In the genomic region with DNA sequence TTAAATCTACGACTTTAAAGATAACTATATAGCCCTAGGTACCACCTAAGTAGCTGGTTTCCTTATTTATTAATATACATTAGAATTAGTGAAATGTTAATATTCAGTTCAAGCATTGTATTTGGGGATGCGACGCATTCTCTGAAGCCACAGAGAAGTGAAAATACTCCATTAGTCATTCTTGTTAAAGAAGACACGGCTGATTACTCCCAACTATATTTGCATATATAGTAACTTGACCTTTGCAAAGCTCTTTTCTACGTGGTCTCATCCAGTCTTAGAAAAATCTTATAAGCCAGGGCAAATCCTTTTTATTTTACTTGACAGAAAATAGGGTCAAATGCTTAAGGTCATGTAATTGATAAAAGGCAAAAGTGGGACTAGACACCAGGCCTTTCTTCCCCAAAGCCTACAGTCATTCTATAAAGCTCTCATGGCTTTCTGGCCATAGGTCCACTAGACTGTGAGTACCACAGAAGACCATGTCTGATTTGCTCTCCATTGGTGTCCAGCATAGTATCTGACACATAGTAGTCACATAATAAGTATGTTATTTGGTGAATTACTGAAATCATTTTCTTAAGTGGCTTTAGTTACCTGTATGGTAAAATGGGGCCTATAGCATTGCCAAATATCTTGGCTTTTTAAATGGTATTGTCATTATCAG, we compare ENCODE assay signal across 13 cellular contexts. TPM values are rescaled to one million over a fixed set of nuclear protein-coding genes. Genes with fewer than 3 reads are reported as not detected.
DNase-seq lines count a peak whose midpoint lies in the region; ATAC-seq and TF ChIP-seq lines count a peak whose summit lies in the region.
"Had no signal": no experiment of that assay in that cellular context is flagged by ENCODE, and none has a peak within 500 bp of the region (broad histone marks: within the 10 kb centered on the region; RNA-seq: fewer than 3 reads in every experiment).

No MANE protein-coding gene starts in this region.

- H3K27ac ChIP-seq in substantia nigra (ENCODE audit: low read depth, low read length, poor library complexity, severe bottlenecking): no peak overlapping the region
- H3K27ac ChIP-seq: neural progenitor cell, thyroid gland had no signal

- no peaks in the 10 kb centered on the region for H3K27me3 Mint-ChIP-seq in memory B cell
- H3K27me3 Mint-ChIP-seq in T-cell: no peaks in the 10 kb centered on the region
- H3K27me3 Mint-ChIP-seq in MCF 10A (ENCODE audit: insufficient read depth, unreplicated experiment): no peaks in the 10 kb centered on the region

- H3K9me3 Mint-ChIP-seq in memory B cell: no peaks in the 10 kb centered on the region
- no peaks in the 10 kb centered on the region for H3K9me3 Mint-ChIP-seq in T-cell
- H3K9me3 Mint-ChIP-seq in MCF 10A (ENCODE audit: unreplicated experiment): no peaks in the 10 kb centered on the region
- H3K9me3 Mint-ChIP-seq: neural progenitor cell had no signal

- H3K27ac Mint-ChIP-seq in memory B cell (no peak overlapping the region), T-cell (no peak overlapping the region), MCF 10A (ENCODE audit: low read depth, unreplicated experiment) (no peak overlapping the region)
- H3K27ac Mint-ChIP-seq: neural progenitor cell had no signal

- H3K4me1 Mint-ChIP-seq in memory B cell (peaks cover 12% of the 10 kb centered on the region), T-cell (no peaks in the 10 kb centered on the region), MCF 10A (ENCODE audit: insufficient read depth, unreplicated experiment) (peaks cover 18% of the 10 kb centered on the region)

- no peak for TF ChIP-seq CTCF in MCF 10A (IDR thresholded peaks at IDR 0.05; ENCODE audit: unreplicated experiment)

- CTCF ChIA-PET in T-cell (lab: Charles Lee): no interaction called here
- CTCF ChIA-PET in MCF 10A (lab: Yijun Ruan, JAX): interaction anchor here (0.7 to 1.9 kb wide), 5 partner anchors 10 to 49 kb away, joined by 3 to 6 read pairs (median 4); no protein-coding TSS in a partner anchor

- intact Hi-C loops in MCF 10A (cut with micrococcal nuclease): no loop called here

- no peak overlapping the region for H3K4me3 Mint-ChIP-seq in memory B cell
- no peak overlapping the region for H3K4me3 Mint-ChIP-seq in T-cell
- no peak overlapping the region for H3K4me3 Mint-ChIP-seq in MCF 10A (ENCODE audit: unreplicated experiment)
- H3K4me3 Mint-ChIP-seq: neural progenitor cell had no signal

- H3K36me3 Mint-ChIP-seq in memory B cell (no peaks in the 10 kb centered on the region), T-cell (no peaks in the 10 kb centered on the region), MCF 10A (ENCODE audit: insufficient read depth, unreplicated experiment) (no peaks in the 10 kb centered on the region)
- H3K36me3 Mint-ChIP-seq: neural progenitor cell had no signal

- BruUV-seq in MCF 10A (replicated peaks; lab: Mats Ljungman, UMichigan): no TSS peak

- POLR2A ChIA-PET in T-cell (lab: Charles Lee): no interaction called here
- POLR2A ChIA-PET in MCF 10A (lab: Yijun Ruan, JAX): interaction anchor here (1.0 to 2.2 kb wide), 3 partner anchors 10 to 43 kb away, joined by 3 to 5 read pairs (median 4); no protein-coding TSS in a partner anchor

- ATAC-seq in GM18907 (IDR thresholded peaks at IDR 0.05; ENCODE audit: unreplicated experiment) (peak; percentile 85), GM21576 (IDR thresholded peaks at IDR 0.05; ENCODE audit: unreplicated experiment) (peak; percentile 84), HG03139 (IDR thresholded peaks at IDR 0.05; ENCODE audit: unreplicated experiment) (peak; percentile 65), memory B cell (ENCODE audit: low read depth) (peak; percentile 99), T-cell (replicated peaks in 1 of 4) (no peak)
- ATAC-seq: Right ventricle myocardium inferior had no signal

- DNase-seq in memory B cell (ENCODE audit: low spot score in 2 of 2) (peak in 1 of 2 donors; percentile 4), T-cell (no peak), substantia nigra (lab: John Stamatoyannopoulos, UW) (no peak), MCF 10A (ENCODE audit: unreplicated experiment) (no peak)
- DNase-seq: erythroblast; NCI-H187; stimulated activated CD4-positive, alpha-beta T cell treated with anti-CD3 and anti-CD28 coated beads, Interleukin-2, amount 100 ng/mL, for 24 hours; thyroid gland had no signal

RNA-seq across cellular contexts. Expression of a gene that starts 11.3 kb away (rescaled TPM):
- total RNA-seq in T-cell (10 to 100 TPM in 3 of 5 donors, 1 to 10 TPM in 2; 7.0 to 11.1 (median 10.5) TPM), MCF 10A (2022) (23.8 and 34.1 TPM in 2 replicates)

RNA-seq across cellular contexts. Expression of a gene that starts 34.4 kb away (rescaled TPM):
- total RNA-seq in T-cell: under 1 TPM; 0.16 to 0.80 (median 0.46) TPM
- 16.5 and 18.9 TPM in 2 replicates for total RNA-seq in MCF 10A (2022)

Comparison
In these comparisons a context has a peak if more than half of its experiments do, and no peak if none do; other contexts are left out.
1. ATAC-seq: peak in GM18907 (single experiment), GM21576 (single experiment), HG03139 (single experiment) and memory B cell (single experiment); none in T-cell (0 of 4).